Comparison of ENCODE assay signal across 14 cellular contexts in genomic region chr7:7799138-7799537, GRCh38.
A peak's percentile ranks its signal among the peaks of the same experiment; 100 is the strongest.
DNase-seq lines count a peak whose midpoint lies in the region; FAIRE-seq and TF ChIP-seq lines count a peak whose summit lies in the region.
"Had no signal": no experiment of that assay in that cellular context is flagged by ENCODE, and none has a peak within 500 bp of the region (broad histone marks: within the 10 kb centered on the region; RNA-seq: fewer than 3 reads in every experiment).

No MANE protein-coding gene starts in this region.

- H3K4me3 ChIP-seq in AG10803 (ENCODE audit: low read length) = no peak overlapping the region
- H3K4me3 ChIP-seq: coronary artery, GM23338, left ventricle myocardium inferior had no signal

- in situ Hi-C loops in GM13977 (cut with MboI; ENCODE audit: low pct_unique_long_range_greater_than_20kb, low sequenced_read_pairs, unreplicated experiment) = no loop called here

- DNase-seq in AG10803 (ENCODE audit: low read depth) (peak; percentile 49), H4 (ENCODE audit: low spot score) (peak; percentile 82), RPMI7951 (ENCODE audit: low read depth) (peak; percentile 24), iris pigment epithelial cell (ENCODE audit: low read depth) (peak; percentile 50), GM12891 (ENCODE audit: insufficient read length, low spot score) (no peak), T-helper 9 cell (no peak), progenitor cell of endocrine pancreas (ENCODE audit: low spot score, unreplicated experiment) (no peak), GM13977 (ENCODE audit: low spot score) (no peak)
- DNase-seq: activated naive CD8-positive, alpha-beta T cell treated with anti-CD3 and anti-CD28 coated beads, Interleukin-2, amount 10 ng/mL, durations not matched to agents 7 days and 5 days; left ventricle myocardium inferior; NCI-H2081 treated with DMSO at 0.1 percent for 48 hours had no signal

- TF ChIP-seq POLR2A in GM12891 (IDR thresholded peaks at IDR 0.05; ENCODE audit: low read depth, low read length) = no peak

- H3K27me3 Mint-ChIP-seq in progenitor cell of endocrine pancreas = no peaks in the 10 kb centered on the region
- H3K27me3 Mint-ChIP-seq: activated naive CD8-positive, alpha-beta T cell treated with anti-CD3 and anti-CD28 coated beads, Interleukin-2, amount 10 ng/mL, durations not matched to agents 7 days and 5 days had no signal

- no peak for TF ChIP-seq CTCF in AG10803 (conservative IDR thresholded peaks at IDR 0.05; ENCODE audit: low read length)
- no peak for TF ChIP-seq CTCF in progenitor cell of endocrine pancreas (IDR thresholded peaks at IDR 0.05; ENCODE audit: unreplicated experiment)
- no peak for TF ChIP-seq CTCF in GM13977 (IDR thresholded peaks at IDR 0.05; ENCODE audit: extremely low read depth, insufficient read depth, missing control alignments)

- peaks cover 21% of the 10 kb centered on the region for H3K4me1 Mint-ChIP-seq in progenitor cell of endocrine pancreas (ENCODE audit: low read depth)

- peaks cover 3% of the 10 kb centered on the region for H3K9me3 Mint-ChIP-seq in progenitor cell of endocrine pancreas (ENCODE audit: low read depth)

- H3K36me3 Mint-ChIP-seq in progenitor cell of endocrine pancreas (ENCODE audit: insufficient read depth) = peaks cover 16% of the 10 kb centered on the region
- H3K36me3 Mint-ChIP-seq: stimulated activated effector memory CD8-positive, alpha-beta T cell treated with anti-CD3 and anti-CD28 coated beads, Interleukin-12 subunit alpha, Interleukin-12 subunit beta, amount 100 ng/mL, for 72 hours had no signal

- H3K27ac Mint-ChIP-seq in progenitor cell of endocrine pancreas = no peak overlapping the region
- H3K27ac Mint-ChIP-seq: activated naive CD8-positive, alpha-beta T cell treated with anti-CD3 and anti-CD28 coated beads, Interleukin-2, amount 10 ng/mL, durations not matched to agents 7 days and 5 days; GM23338; stimulated activated effector memory CD8-positive, alpha-beta T cell treated with anti-CD3 and anti-CD28 coated beads, Interleukin-12 subunit alpha, Interleukin-12 subunit beta, amount 100 ng/mL, for 72 hours had no signal

- no peak overlapping the region for H3K4me3 Mint-ChIP-seq in progenitor cell of endocrine pancreas (ENCODE audit: low read depth)
- H3K4me3 Mint-ChIP-seq: activated naive CD8-positive, alpha-beta T cell treated with anti-CD3 and anti-CD28 coated beads, Interleukin-2, amount 10 ng/mL, durations not matched to agents 7 days and 5 days; GM23338; stimulated activated effector memory CD8-positive, alpha-beta T cell treated with anti-CD3 and anti-CD28 coated beads, Interleukin-12 subunit alpha, Interleukin-12 subunit beta, amount 100 ng/mL, for 72 hours had no signal

- no peak for FAIRE-seq in GM12891 (lab: Jason Lieb, UNC)

TF ChIP-seq in GM12891, 5 proteins besides CTCF, POLR2A, EP300 and RAD21:
- TF ChIP-seq POLR2AphosphoS5 (IDR thresholded peaks at IDR 0.05; ENCODE audit: low read depth, low read length) = no peak
TF ChIP-seq in GM12891: peak in this region for 0.

Comparison
In these comparisons a context has a peak if more than half of its experiments do, and no peak if none do; other contexts are left out.
1. DNase-seq: peak in AG10803 (single experiment), H4 (single experiment), RPMI7951 (single experiment) and iris pigment epithelial cell (single experiment); none in GM12891 (single experiment), T-helper 9 cell (single experiment), progenitor cell of endocrine pancreas (single experiment) and GM13977 (single experiment).